ENCODE assay signal across 1 cellular context in the genomic region with DNA sequence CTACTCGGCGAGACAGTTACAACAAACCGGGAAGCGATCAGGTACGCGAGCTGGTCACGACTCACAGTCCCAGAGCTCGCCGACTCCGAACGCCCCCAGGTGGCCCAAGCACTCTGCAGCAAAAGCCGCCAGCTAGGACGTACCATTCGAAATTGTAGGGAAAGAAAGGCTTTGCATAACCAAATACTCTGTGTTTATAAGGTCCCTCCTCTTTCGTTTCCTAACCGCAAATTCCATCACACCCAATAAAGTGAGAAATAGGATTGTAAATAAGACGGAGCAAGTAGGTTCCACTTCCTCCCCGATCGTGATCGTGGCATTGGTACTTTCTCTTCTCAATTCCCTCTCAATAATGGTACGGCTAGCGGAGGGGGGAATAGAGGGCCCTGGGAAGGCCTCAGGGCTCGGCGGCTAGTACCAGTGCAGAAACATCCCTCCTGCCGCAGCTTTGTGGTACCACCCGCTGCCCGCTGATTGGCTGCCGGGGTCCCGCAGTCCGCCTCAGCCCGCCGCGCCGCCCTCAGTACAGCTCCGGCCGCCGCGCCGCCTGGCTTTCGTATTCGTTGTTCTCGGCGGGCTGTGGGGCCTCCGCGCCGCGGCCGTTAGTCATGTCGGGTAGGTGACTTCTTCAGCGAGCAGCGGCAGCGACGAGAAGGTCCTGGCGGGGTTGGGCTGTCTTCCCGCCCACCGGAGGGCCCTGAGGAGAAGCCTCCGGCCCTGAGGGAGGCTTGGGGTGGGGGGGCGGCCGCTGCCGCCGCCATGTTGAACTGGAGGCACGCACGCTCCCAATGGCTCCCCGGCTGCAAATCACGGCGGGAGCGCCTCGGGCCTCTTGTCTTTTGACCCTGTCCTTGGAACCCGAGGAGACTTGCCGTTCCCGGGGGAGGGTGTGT.
TF ChIP-seq lines count a peak whose summit lies in the region.

TSS of gene TAF15 (plus strand) at position 523 of the 893 bp plus-strand sequence. CDS start at position 609, 86 bp downstream.

TF ChIP-seq in HepG2, 621 proteins besides CTCF, POLR2A, EP300 and RAD21 (continued from another document):
- TF ChIP-seq, protein P1, sequence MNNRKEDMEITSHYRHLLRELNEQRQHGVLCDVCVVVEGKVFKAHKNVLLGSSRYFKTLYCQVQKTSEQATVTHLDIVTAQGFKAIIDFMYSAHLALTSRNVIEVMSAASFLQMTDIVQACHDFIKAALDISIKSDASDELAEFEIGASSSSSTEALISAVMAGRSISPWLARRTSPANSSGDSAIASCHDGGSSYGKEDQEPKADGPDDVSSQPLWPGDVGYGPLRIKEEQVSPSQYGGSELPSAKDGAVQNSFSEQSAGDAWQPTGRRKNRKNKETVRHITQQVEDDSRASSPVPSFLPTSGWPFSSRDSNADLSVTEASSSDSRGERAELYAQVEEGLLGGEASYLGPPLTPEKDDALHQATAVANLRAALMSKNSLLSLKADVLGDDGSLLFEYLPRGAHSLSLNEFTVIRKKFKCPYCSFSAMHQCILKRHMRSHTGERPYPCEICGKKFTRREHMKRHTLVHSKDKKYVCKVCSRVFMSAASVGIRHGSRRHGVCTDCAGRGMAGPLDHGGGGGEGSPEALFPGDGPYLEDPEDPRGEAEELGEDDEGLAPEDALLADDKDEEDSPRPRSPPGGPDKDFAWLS (CRISPR knock-in tag; IDR thresholded peaks at IDR 0.05; ENCODE audit: borderline replicate concordance): no peak
- peak; percentile 85; the same call in 1 of the 2 replicates for TF ChIP-seq ZNF709 (CRISPR knock-in tag; IDR thresholded peaks at IDR 0.05)
- TF ChIP-seq, protein P2, sequence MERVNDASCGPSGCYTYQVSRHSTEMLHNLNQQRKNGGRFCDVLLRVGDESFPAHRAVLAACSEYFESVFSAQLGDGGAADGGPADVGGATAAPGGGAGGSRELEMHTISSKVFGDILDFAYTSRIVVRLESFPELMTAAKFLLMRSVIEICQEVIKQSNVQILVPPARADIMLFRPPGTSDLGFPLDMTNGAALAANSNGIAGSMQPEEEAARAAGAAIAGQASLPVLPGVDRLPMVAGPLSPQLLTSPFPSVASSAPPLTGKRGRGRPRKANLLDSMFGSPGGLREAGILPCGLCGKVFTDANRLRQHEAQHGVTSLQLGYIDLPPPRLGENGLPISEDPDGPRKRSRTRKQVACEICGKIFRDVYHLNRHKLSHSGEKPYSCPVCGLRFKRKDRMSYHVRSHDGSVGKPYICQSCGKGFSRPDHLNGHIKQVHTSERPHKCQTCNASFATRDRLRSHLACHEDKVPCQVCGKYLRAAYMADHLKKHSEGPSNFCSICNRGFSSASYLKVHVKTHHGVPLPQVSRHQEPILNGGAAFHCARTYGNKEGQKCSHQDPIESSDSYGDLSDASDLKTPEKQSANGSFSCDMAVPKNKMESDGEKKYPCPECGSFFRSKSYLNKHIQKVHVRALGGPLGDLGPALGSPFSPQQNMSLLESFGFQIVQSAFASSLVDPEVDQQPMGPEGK (CRISPR knock-in tag; IDR thresholded peaks at IDR 0.05): peak; percentile 31; the same call in 1 of the 2 replicates
- TF ChIP-seq RXRA (CRISPR knock-in tag; IDR thresholded peaks at IDR 0.05): peak; percentile 43; the same call in 1 of the 2 replicates
- no peak for TF ChIP-seq ZXDC (CRISPR knock-in tag; IDR thresholded peaks at IDR 0.05)
- TF ChIP-seq GTF2F1 (IDR thresholded peaks at IDR 0.05; ENCODE audit: low read length): no peak
- TF ChIP-seq TERF1 (CRISPR knock-in tag; IDR thresholded peaks at IDR 0.05): no peak; the same call in 1 of the 2 replicates
- no peak for TF ChIP-seq ZNF276 (CRISPR knock-in tag; IDR thresholded peaks at IDR 0.05; ENCODE audit: low read depth)
- TF ChIP-seq MED13 (CRISPR knock-in tag; IDR thresholded peaks at IDR 0.05): 0 out of 2 replicates have a peak, but pooled peaks have one; percentile 44
- TF ChIP-seq SP140L (CRISPR knock-in tag; IDR thresholded peaks at IDR 0.05; ENCODE audit: borderline replicate concordance): no peak
- TF ChIP-seq AKAP8 (CRISPR knock-in tag; IDR thresholded peaks at IDR 0.05): no peak
- 0 out of 2 replicates have a peak, but pooled peaks have one; percentile 48 for TF ChIP-seq MTA3 (CRISPR knock-in tag; IDR thresholded peaks at IDR 0.05)
- peak; percentile 46 for TF ChIP-seq SAP130 (CRISPR knock-in tag; IDR thresholded peaks at IDR 0.05; ENCODE audit: low read depth)
- no peak for TF ChIP-seq TEF (CRISPR knock-in tag; IDR thresholded peaks at IDR 0.05)
- TF ChIP-seq ARNT (IDR thresholded peaks at IDR 0.05): no peak
- TF ChIP-seq ZBTB42 (CRISPR knock-in tag; IDR thresholded peaks at IDR 0.05): peak; percentile 86; the same call in 1 of the 2 replicates
- peak; percentile 57; the same call in 1 of the 2 replicates for TF ChIP-seq IRX3 (CRISPR knock-in tag; IDR thresholded peaks at IDR 0.05; ENCODE audit: borderline replicate concordance, low read depth)
- no peak for TF ChIP-seq NCOR1 (IDR thresholded peaks at IDR 0.05; ENCODE audit: borderline replicate concordance, low read length)
- TF ChIP-seq, protein P3, sequence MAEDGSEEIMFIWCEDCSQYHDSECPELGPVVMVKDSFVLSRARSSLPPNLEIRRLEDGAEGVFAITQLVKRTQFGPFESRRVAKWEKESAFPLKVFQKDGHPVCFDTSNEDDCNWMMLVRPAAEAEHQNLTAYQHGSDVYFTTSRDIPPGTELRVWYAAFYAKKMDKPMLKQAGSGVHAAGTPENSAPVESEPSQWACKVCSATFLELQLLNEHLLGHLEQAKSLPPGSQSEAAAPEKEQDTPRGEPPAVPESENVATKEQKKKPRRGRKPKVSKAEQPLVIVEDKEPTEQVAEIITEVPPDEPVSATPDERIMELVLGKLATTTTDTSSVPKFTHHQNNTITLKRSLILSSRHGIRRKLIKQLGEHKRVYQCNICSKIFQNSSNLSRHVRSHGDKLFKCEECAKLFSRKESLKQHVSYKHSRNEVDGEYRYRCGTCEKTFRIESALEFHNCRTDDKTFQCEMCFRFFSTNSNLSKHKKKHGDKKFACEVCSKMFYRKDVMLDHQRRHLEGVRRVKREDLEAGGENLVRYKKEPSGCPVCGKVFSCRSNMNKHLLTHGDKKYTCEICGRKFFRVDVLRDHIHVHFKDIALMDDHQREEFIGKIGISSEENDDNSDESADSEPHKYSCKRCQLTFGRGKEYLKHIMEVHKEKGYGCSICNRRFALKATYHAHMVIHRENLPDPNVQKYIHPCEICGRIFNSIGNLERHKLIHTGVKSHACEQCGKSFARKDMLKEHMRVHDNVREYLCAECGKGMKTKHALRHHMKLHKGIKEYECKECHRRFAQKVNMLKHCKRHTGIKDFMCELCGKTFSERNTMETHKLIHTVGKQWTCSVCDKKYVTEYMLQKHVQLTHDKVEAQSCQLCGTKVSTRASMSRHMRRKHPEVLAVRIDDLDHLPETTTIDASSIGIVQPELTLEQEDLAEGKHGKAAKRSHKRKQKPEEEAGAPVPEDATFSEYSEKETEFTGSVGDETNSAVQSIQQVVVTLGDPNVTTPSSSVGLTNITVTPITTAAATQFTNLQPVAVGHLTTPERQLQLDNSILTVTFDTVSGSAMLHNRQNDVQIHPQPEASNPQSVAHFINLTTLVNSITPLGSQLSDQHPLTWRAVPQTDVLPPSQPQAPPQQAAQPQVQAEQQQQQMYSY (CRISPR knock-in tag; IDR thresholded peaks at IDR 0.05): no peak
- peak; percentile 81 for TF ChIP-seq HOXA9 (CRISPR knock-in tag; IDR thresholded peaks at IDR 0.05; ENCODE audit: borderline replicate concordance)
- peak; percentile 29; the same call in 1 of the 2 replicates for TF ChIP-seq ZNF574 (CRISPR knock-in tag; IDR thresholded peaks at IDR 0.05)
